ENCODE assay signal across 1 cellular context in the genomic region with DNA sequence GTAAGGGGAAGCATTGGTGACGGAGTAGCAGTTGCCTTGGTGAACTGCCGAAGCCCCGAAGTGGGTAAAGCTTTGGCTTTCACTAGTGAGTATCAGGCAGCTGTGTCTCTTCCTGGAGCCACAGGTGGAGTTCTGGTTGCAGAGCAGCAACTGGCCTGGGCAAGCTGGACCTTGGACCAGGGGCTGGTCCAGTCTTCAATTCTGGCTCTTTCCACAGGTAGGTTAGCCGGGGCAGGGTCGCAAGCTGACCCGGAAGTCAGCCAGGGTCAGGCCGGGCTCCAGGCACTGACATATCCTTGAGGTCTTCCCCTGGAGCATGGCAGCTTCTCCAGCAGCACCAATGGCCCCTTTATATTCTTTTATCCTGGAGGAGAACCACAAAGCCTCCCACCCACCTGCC.
TF ChIP-seq lines count a peak whose summit lies in the region.

No MANE protein-coding gene starts in this region.

TF ChIP-seq in HepG2, 621 proteins besides CTCF, POLR2A, EP300 and RAD21 (continued from another document and continues in another):
- TF ChIP-seq, protein P1, sequence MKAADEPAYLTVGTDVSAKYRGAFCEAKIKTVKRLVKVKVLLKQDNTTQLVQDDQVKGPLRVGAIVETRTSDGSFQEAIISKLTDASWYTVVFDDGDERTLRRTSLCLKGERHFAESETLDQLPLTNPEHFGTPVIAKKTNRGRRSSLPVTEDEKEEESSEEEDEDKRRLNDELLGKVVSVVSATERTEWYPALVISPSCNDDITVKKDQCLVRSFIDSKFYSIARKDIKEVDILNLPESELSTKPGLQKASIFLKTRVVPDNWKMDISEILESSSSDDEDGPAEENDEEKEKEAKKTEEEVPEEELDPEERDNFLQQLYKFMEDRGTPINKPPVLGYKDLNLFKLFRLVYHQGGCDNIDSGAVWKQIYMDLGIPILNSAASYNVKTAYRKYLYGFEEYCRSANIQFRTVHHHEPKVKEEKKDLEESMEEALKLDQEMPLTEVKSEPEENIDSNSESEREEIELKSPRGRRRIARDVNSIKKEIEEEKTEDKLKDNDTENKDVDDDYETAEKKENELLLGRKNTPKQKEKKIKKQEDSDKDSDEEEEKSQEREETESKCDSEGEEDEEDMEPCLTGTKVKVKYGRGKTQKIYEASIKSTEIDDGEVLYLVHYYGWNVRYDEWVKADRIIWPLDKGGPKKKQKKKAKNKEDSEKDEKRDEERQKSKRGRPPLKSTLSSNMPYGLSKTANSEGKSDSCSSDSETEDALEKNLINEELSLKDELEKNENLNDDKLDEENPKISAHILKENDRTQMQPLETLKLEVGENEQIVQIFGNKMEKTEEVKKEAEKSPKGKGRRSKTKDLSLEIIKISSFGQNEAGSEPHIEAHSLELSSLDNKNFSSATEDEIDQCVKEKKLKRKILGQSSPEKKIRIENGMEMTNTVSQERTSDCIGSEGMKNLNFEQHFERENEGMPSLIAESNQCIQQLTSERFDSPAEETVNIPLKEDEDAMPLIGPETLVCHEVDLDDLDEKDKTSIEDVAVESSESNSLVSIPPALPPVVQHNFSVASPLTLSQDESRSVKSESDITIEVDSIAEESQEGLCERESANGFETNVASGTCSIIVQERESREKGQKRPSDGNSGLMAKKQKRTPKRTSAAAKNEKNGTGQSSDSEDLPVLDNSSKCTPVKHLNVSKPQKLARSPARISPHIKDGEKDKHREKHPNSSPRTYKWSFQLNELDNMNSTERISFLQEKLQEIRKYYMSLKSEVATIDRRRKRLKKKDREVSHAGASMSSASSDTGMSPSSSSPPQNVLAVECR (CRISPR knock-in tag; IDR thresholded peaks at IDR 0.05; ENCODE audit: borderline replicate concordance) = no peak; the same call in 1 of the 2 replicates
- TF ChIP-seq ZNF83 (CRISPR knock-in tag; IDR thresholded peaks at IDR 0.05; ENCODE audit: borderline replicate concordance) (no peak), RXRB (CRISPR knock-in tag; IDR thresholded peaks at IDR 0.05; ENCODE audit: borderline replicate concordance) (peak; percentile 28; the same call in 1 of the 2 replicates), NCOA5 (CRISPR knock-in tag; IDR thresholded peaks at IDR 0.05) (no peak), ZZZ3 (CRISPR knock-in tag; IDR thresholded peaks at IDR 0.05; ENCODE audit: borderline replicate concordance) (no peak), NCOA2 (CRISPR knock-in tag; IDR thresholded peaks at IDR 0.05) (no peak), ZNF772 (CRISPR knock-in tag; IDR thresholded peaks at IDR 0.05) (no peak), MLLT10 (CRISPR knock-in tag; IDR thresholded peaks at IDR 0.05) (no peak), TCF12 (IDR thresholded peaks at IDR 0.05) (no peak), TCF12 (CRISPR knock-in tag; IDR thresholded peaks at IDR 0.05) (no peak), HOXA5 (CRISPR knock-in tag; IDR thresholded peaks at IDR 0.05) (no peak), REXO4 (CRISPR knock-in tag; IDR thresholded peaks at IDR 0.05; ENCODE audit: borderline replicate concordance) (no peak), USF2 (IDR thresholded peaks at IDR 0.05; ENCODE audit: low read depth, low read length) (no peak), USF2 (CRISPR knock-in tag; IDR thresholded peaks at IDR 0.05; ENCODE audit: borderline replicate concordance) (no peak), KDM2A (CRISPR knock-in tag; IDR thresholded peaks at IDR 0.05; ENCODE audit: borderline replicate concordance, low read depth) (no peak), HNF4A (CRISPR knock-in tag; IDR thresholded peaks at IDR 0.05) (peak; percentile 89), TFDP1 (CRISPR knock-in tag; IDR thresholded peaks at IDR 0.05; ENCODE audit: borderline replicate concordance) (no peak), TRIM24 (CRISPR knock-in tag; IDR thresholded peaks at IDR 0.05) (no peak), ZNF788 (CRISPR knock-in tag; IDR thresholded peaks at IDR 0.05; ENCODE audit: borderline replicate concordance) (no peak), DMAP1 (CRISPR knock-in tag; IDR thresholded peaks at IDR 0.05) (no peak), PHF21A (CRISPR knock-in tag; IDR thresholded peaks at IDR 0.05) (0 out of 2 replicates have a peak, but pooled peaks have one; percentile 41), ZNF841 (CRISPR knock-in tag; IDR thresholded peaks at IDR 0.05; ENCODE audit: borderline replicate concordance) (no peak), CERS6 (CRISPR knock-in tag; IDR thresholded peaks at IDR 0.05) (no peak), RXRA (CRISPR knock-in tag; IDR thresholded peaks at IDR 0.05) (peak; percentile 45; the same call in 1 of the 2 replicates), ZNF674 (CRISPR knock-in tag; IDR thresholded peaks at IDR 0.05; ENCODE audit: low read depth) (no peak), PHF8 (CRISPR knock-in tag; IDR thresholded peaks at IDR 0.05) (no peak), SPEN (CRISPR knock-in tag; IDR thresholded peaks at IDR 0.05; ENCODE audit: low read depth) (no peak), ZNF644 (CRISPR knock-in tag; IDR thresholded peaks at IDR 0.05; ENCODE audit: low read depth) (peak; percentile 48; the same call in 1 of the 2 replicates), AGO1 (IDR thresholded peaks at IDR 0.05; ENCODE audit: low read depth, low read length, poor library complexity, severe bottlenecking) (no peak), THAP9 (CRISPR knock-in tag; IDR thresholded peaks at IDR 0.05; ENCODE audit: borderline replicate concordance) (no peak), YEATS2 (CRISPR knock-in tag; IDR thresholded peaks at IDR 0.05; ENCODE audit: borderline replicate concordance) (no peak), ARNT (IDR thresholded peaks at IDR 0.05) (no peak), PCBP2 (optimal IDR thresholded peaks at IDR 0.05; ENCODE audit: low read depth, low read length, poor library complexity, severe bottlenecking) (no peak), ZNF605 (CRISPR knock-in tag; IDR thresholded peaks at IDR 0.05) (no peak), ZNF737 (CRISPR knock-in tag; IDR thresholded peaks at IDR 0.05; ENCODE audit: borderline replicate concordance) (no peak), FOSL1 (CRISPR knock-in tag; IDR thresholded peaks at IDR 0.05; ENCODE audit: borderline replicate concordance) (no peak)
- TF ChIP-seq, protein P2, sequence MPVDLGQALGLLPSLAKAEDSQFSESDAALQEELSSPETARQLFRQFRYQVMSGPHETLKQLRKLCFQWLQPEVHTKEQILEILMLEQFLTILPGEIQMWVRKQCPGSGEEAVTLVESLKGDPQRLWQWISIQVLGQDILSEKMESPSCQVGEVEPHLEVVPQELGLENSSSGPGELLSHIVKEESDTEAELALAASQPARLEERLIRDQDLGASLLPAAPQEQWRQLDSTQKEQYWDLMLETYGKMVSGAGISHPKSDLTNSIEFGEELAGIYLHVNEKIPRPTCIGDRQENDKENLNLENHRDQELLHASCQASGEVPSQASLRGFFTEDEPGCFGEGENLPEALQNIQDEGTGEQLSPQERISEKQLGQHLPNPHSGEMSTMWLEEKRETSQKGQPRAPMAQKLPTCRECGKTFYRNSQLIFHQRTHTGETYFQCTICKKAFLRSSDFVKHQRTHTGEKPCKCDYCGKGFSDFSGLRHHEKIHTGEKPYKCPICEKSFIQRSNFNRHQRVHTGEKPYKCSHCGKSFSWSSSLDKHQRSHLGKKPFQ (CRISPR knock-in tag; IDR thresholded peaks at IDR 0.05; ENCODE audit: insufficient replicate concordance) = no peak
- TF ChIP-seq, protein P3, sequence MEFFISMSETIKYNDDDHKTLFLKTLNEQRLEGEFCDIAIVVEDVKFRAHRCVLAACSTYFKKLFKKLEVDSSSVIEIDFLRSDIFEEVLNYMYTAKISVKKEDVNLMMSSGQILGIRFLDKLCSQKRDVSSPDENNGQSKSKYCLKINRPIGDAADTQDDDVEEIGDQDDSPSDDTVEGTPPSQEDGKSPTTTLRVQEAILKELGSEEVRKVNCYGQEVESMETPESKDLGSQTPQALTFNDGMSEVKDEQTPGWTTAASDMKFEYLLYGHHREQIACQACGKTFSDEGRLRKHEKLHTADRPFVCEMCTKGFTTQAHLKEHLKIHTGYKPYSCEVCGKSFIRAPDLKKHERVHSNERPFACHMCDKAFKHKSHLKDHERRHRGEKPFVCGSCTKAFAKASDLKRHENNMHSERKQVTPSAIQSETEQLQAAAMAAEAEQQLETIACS (CRISPR knock-in tag; IDR thresholded peaks at IDR 0.05) = no peak
- TF ChIP-seq, protein P4, sequence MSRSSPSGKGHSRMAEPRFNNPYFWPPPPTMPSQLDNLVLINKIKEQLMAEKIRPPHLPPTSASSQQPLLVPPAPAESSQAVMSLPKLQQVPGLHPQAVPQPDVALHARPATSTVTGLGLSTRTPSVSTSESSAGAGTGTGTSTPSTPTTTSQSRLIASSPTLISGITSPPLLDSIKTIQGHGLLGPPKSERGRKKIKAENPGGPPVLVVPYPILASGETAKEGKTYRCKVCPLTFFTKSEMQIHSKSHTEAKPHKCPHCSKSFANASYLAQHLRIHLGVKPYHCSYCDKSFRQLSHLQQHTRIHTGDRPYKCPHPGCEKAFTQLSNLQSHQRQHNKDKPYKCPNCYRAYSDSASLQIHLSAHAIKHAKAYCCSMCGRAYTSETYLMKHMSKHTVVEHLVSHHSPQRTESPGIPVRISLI (CRISPR knock-in tag; IDR thresholded peaks at IDR 0.05; ENCODE audit: borderline replicate concordance) = no peak
- TF ChIP-seq, protein P5, sequence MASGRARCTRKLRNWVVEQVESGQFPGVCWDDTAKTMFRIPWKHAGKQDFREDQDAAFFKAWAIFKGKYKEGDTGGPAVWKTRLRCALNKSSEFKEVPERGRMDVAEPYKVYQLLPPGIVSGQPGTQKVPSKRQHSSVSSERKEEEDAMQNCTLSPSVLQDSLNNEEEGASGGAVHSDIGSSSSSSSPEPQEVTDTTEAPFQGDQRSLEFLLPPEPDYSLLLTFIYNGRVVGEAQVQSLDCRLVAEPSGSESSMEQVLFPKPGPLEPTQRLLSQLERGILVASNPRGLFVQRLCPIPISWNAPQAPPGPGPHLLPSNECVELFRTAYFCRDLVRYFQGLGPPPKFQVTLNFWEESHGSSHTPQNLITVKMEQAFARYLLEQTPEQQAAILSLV (CRISPR knock-in tag; IDR thresholded peaks at IDR 0.05; ENCODE audit: borderline replicate concordance) = no peak
- TF ChIP-seq, protein P6, sequence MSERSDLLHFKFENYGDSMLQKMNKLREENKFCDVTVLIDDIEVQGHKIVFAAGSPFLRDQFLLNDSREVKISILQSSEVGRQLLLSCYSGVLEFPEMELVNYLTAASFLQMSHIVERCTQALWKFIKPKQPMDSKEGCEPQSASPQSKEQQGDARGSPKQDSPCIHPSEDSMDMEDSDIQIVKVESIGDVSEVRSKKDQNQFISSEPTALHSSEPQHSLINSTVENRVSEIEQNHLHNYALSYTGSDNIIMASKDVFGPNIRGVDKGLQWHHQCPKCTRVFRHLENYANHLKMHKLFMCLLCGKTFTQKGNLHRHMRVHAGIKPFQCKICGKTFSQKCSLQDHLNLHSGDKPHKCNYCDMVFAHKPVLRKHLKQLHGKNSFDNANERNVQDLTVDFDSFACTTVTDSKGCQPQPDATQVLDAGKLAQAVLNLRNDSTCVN (CRISPR knock-in tag; IDR thresholded peaks at IDR 0.05; ENCODE audit: borderline replicate concordance) = 0 out of 2 replicates have a peak, but pooled peaks have one; percentile 34
